1 cellular context compared by ENCODE assay signal in the genomic region with DNA sequence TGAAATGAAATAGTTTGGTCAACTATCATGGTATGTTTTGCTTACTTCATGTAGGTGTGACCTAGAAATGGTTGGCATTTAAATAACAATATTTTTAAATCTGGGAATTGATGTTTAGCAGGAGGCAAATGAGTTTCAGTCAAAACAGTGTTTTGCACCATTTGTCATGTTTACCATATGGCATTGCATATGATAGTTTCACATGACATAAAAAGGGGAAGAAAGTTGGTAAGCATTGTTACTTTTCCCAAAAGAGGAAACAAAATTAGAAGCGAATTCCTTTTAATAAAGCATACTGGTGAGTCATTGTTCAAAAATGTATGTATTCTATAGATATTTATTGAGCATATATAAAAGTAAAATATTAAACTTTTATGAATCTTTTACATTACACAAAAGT.
TF ChIP-seq lines count a peak whose summit lies in the region.

No MANE protein-coding gene starts in this region.

TF ChIP-seq in SK-N-SH treated with all-trans-retinoic acid at 6 μM for 48 hours, 23 proteins besides CTCF, POLR2A, EP300 and RAD21 (continued from another document):
- TF ChIP-seq, protein P1, sequence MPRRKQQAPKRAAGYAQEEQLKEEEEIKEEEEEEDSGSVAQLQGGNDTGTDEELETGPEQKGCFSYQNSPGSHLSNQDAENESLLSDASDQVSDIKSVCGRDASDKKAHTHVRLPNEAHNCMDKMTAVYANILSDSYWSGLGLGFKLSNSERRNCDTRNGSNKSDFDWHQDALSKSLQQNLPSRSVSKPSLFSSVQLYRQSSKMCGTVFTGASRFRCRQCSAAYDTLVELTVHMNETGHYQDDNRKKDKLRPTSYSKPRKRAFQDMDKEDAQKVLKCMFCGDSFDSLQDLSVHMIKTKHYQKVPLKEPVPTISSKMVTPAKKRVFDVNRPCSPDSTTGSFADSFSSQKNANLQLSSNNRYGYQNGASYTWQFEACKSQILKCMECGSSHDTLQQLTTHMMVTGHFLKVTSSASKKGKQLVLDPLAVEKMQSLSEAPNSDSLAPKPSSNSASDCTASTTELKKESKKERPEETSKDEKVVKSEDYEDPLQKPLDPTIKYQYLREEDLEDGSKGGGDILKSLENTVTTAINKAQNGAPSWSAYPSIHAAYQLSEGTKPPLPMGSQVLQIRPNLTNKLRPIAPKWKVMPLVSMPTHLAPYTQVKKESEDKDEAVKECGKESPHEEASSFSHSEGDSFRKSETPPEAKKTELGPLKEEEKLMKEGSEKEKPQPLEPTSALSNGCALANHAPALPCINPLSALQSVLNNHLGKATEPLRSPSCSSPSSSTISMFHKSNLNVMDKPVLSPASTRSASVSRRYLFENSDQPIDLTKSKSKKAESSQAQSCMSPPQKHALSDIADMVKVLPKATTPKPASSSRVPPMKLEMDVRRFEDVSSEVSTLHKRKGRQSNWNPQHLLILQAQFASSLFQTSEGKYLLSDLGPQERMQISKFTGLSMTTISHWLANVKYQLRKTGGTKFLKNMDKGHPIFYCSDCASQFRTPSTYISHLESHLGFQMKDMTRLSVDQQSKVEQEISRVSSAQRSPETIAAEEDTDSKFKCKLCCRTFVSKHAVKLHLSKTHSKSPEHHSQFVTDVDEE (CRISPR knock-in tag; IDR thresholded peaks at IDR 0.05), result no peak
- no peak for TF ChIP-seq ZFP30 (CRISPR knock-in tag; IDR thresholded peaks at IDR 0.05)
- no peak for TF ChIP-seq ESRRG (CRISPR knock-in tag; IDR thresholded peaks at IDR 0.05)
- TF ChIP-seq ISL1 (CRISPR knock-in tag; IDR thresholded peaks at IDR 0.05), result no peak
TF ChIP-seq in SK-N-SH treated with all-trans-retinoic acid at 6 μM for 48 hours: peak in this region for 0.
